ENCODE assay signal across 8 cellular contexts in the genomic region with DNA sequence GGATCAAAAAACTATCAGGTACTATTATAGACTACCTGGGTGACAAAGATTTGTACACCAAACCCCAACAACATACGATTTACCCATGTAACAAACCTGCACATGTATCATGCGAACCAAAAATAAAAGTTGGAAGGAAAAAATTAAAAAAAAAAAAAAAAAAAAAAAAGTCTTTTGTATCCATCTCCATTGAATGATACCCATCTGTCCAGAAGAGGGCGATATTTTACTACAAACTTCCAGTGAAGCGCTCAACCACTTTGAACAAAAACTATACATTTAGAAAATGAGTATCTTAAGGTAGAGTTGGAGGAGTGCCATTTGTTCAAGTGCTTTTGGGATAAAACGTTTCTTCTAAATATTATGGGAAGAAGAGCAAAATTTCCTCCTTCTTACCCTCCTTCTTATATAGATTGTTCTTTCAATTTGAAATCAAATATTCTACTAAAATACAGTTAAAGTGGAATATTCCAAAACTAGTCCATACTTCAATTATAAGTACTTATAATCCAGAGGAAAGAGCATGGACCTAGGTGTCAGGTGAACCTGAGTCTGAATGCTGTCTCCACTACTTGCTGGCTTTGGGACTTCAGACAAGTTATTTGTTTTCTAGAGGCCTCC. TPM values are rescaled to one million over a fixed set of nuclear protein-coding genes. Genes with fewer than 3 reads are reported as not detected.
DNase-seq lines count a peak whose midpoint lies in the region; ATAC-seq and TF ChIP-seq lines count a peak whose summit lies in the region.

No MANE protein-coding gene starts in this region.

- intact Hi-C loops in esophagus muscularis mucosa (cut with DNase I) = loop anchor here (5.0 kb wide), 2 partner anchors 306 to 511 kb away; no protein-coding TSS in a partner anchor
- intact Hi-C loops in posterior cingulate gyrus (cut with DNase I) = loop anchor here (5.0 kb wide), 2 partner anchors 511 to 571 kb away; no protein-coding TSS in a partner anchor

- ATAC-seq in activated CD4-positive, CD25-positive, alpha-beta regulatory T cell treated with anti-CD3 and anti-CD28 coated beads, Interleukin-2, amount 50 U/mL, for 24 hours = no peak

- H3K27me3 Mint-ChIP-seq in neural progenitor cell (ENCODE audit: insufficient read depth, low read depth) = no peaks in the 10 kb centered on the region

- no peak overlapping the region for H3K4me2 ChIP-seq in neural progenitor cell

- no peaks in the 10 kb centered on the region for H3F3A ChIP-seq in neural progenitor cell (ENCODE audit: low read depth)

- no peak overlapping the region for H3K27ac ChIP-seq in esophagus muscularis mucosa (replicated peaks in 1 of 4)
- H3K27ac ChIP-seq in neural progenitor cell = no peak overlapping the region

- no peak for TF ChIP-seq EP300 in esophagus muscularis mucosa (IDR thresholded peaks at IDR 0.05)

- H3K36me3 ChIP-seq in esophagus muscularis mucosa = peaks cover 0 to under 1% (median 0%) of the 10 kb centered on the region in 4 donors
- H3K36me3 ChIP-seq in neural progenitor cell = no peaks in the 10 kb centered on the region

- H3K4me3 ChIP-seq in esophagus muscularis mucosa = no peak overlapping the region
- H3K4me3 ChIP-seq in neural progenitor cell = no peak overlapping the region

- 7% methylated on average over 5 of the region's 5 CpGs for WGBS in esophagus muscularis mucosa

- DNase-seq in EH (ENCODE audit: low read depth) (peak; percentile 63), LHCN-M2 (ENCODE audit: low read depth) (peak; percentile 48), RPMI7951 (ENCODE audit: low read depth) (peak; percentile 47), esophagus muscularis mucosa (ENCODE audit: extremely low spot score) (no peak), neural progenitor cell (ENCODE audit: low spot score) (peak; percentile 82), posterior cingulate gyrus (no peak), COLO668 (lab: John Stamatoyannopoulos, UW; ENCODE audit: unreplicated experiment) (no peak)

- no peak overlapping the region for H3K9ac ChIP-seq in neural progenitor cell

- no peak overlapping the region for H3K27ac Mint-ChIP-seq in neural progenitor cell

- H3K9me3 ChIP-seq in esophagus muscularis mucosa (no peaks in the 10 kb centered on the region), neural progenitor cell (ENCODE audit: low read depth) (no peaks in the 10 kb centered on the region)

- TF ChIP-seq POLR2A in esophagus muscularis mucosa (IDR thresholded peaks at IDR 0.05; ENCODE audit: low read depth) = no peak

- TF ChIP-seq CTCF in esophagus muscularis mucosa (IDR thresholded peaks at IDR 0.05) = peak; percentile 49 to 63 (median 62)
- peak; percentile 70 for TF ChIP-seq CTCF in neural progenitor cell (IDR thresholded peaks at IDR 0.05)

- no peaks in the 10 kb centered on the region for H4K20me1 ChIP-seq in neural progenitor cell (ENCODE audit: low read depth)

- no peak overlapping the region for H3K4me3 Mint-ChIP-seq in neural progenitor cell

- H3K36me3 Mint-ChIP-seq in neural progenitor cell = peaks cover 5% of the 10 kb centered on the region

- H3K4me1 ChIP-seq in esophagus muscularis mucosa (no peaks in the 10 kb centered on the region), neural progenitor cell (no peaks in the 10 kb centered on the region)

- H3K27me3 ChIP-seq in esophagus muscularis mucosa (no peaks in the 10 kb centered on the region), neural progenitor cell (no peaks in the 10 kb centered on the region)

- no peaks in the 10 kb centered on the region for H3K4me1 Mint-ChIP-seq in neural progenitor cell

- no peaks in the 10 kb centered on the region for H3K9me3 Mint-ChIP-seq in neural progenitor cell

- H3K79me2 ChIP-seq in neural progenitor cell (ENCODE audit: low read depth) = no peaks in the 10 kb centered on the region

- H2AFZ ChIP-seq in neural progenitor cell (replicated peaks) = no peak overlapping the region

RNA-seq across cellular contexts. Expression of a gene that starts 23.3 kb away (rescaled TPM):
- total RNA-seq in LHCN-M2 (2014; rRNA removed) (23.7 and 26.3 TPM in 2 replicates), esophagus muscularis mucosa (10 to 100 TPM; 17.5 to 29.1 (median 21.1) TPM), neural progenitor cell (ENCODE audit: low replicate concordance) (25.7 and 54.8 TPM in 2 replicates)
- 19.9 TPM for polyA plus RNA-seq in LHCN-M2 (2012)
- total RNA-seq in RPMI7951 (2014; rRNA removed; shearing (Covaris generic)) = 11.6 and 15.6 TPM in 2 replicates

Comparison
In these comparisons a context has a peak if more than half of its experiments do, and no peak if none do; other contexts are left out.
1. DNase-seq: peak in EH (single experiment), LHCN-M2 (single experiment), RPMI7951 (single experiment) and neural progenitor cell (single experiment); none in esophagus muscularis mucosa (single experiment), posterior cingulate gyrus (0 of 10) and COLO668 (single experiment).